8 cellular contexts compared by ENCODE assay signal in the genomic region with DNA sequence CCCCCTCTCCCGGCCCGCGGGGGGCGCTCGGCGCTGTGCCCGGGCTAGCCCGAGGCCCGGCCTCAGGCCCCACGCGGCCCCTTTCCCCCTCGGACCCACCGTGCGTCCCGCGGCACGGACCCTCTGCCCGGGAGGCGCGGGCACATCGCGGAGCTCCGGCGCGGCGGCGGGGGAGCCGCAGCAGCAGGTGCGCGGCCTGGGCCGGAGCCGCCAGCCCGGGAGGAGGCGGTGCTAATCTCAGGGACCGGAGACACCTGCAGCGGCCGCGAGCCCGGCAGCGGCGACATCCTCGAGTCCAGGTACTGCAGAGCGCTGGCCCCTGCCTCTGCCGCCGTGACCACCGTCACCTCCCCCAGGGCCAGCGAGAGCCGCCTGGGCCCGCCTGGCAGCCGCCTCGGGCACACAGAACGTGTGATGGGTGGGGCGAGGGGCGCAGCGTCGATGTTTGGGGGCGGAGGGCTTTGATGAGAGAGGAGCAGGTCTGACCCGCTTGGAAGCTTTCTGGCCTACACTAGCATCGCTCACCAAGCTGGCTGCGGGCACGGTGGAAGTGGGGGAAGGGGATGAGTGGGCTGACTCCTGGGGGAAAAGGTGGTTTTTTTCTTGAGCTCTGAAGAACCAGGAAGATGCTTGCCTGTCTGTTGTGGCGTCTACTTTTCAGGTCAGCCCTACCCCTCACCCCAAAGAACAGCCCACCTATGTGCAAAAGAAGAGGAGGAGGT. TPM values are rescaled to one million over a fixed set of nuclear protein-coding genes. Genes with fewer than 3 reads are reported as not detected.
DNase-seq lines count a peak whose midpoint lies in the region; ATAC-seq and TF ChIP-seq lines count a peak whose summit lies in the region.

No MANE protein-coding gene starts in this region.

- no peaks in the 10 kb centered on the region for H3K9me3 Mint-ChIP-seq in IgD-negative memory B cell
- H3K9me3 Mint-ChIP-seq in activated CD8-positive, alpha-beta T cell treated with anti-CD3 and anti-CD28 coated beads, Interleukin-2, amount 10 ng/mL, durations not matched to agents 7 days and 5 days (ENCODE audit: insufficient read depth), result no peaks in the 10 kb centered on the region

- ATAC-seq in GM21576 (IDR thresholded peaks at IDR 0.05; ENCODE audit: unreplicated experiment), result peak; percentile 44
- peak; percentile 39 for ATAC-seq in activated CD8-positive, alpha-beta T cell treated with anti-CD3 and anti-CD28 coated beads, Interleukin-2, amount 10 ng/mL, durations not matched to agents 7 days and 5 days

- no peak for TF ChIP-seq POLR2A in esophagus squamous epithelium (IDR thresholded peaks at IDR 0.05)

- H3K27me3 ChIP-seq in esophagus squamous epithelium, result peaks cover 0 to 30% (median 0%) of the 10 kb centered on the region in 4 donors
- H3K27me3 ChIP-seq in neuron (ENCODE audit: insufficient read depth, low read length), result no peaks in the 10 kb centered on the region

- H3K27ac Mint-ChIP-seq in IgD-negative memory B cell, result peak overlapping the region; percentile 94 to 97 (median 94)
- H3K27ac Mint-ChIP-seq in activated CD8-positive, alpha-beta T cell treated with anti-CD3 and anti-CD28 coated beads, Interleukin-2, amount 10 ng/mL, durations not matched to agents 7 days and 5 days, result peak overlapping the region; percentile 95

- CTCF ChIA-PET in activated CD8-positive, alpha-beta T cell treated with anti-CD3 and anti-CD28 coated beads, Interleukin-2, amount 10 ng/mL, durations not matched to agents 7 days and 5 days (lab: Charles Lee), result interaction anchor here (1.1 to 4.3 kb wide), 8 partner anchors 13 to 117 kb away, joined by 3 to 45 read pairs (median 8); no protein-coding TSS in a partner anchor

- peaks cover 9% of the 10 kb centered on the region for H3K36me3 Mint-ChIP-seq in IgD-negative memory B cell
- peaks cover 55% of the 10 kb centered on the region for H3K36me3 Mint-ChIP-seq in activated CD8-positive, alpha-beta T cell treated with anti-CD3 and anti-CD28 coated beads, Interleukin-2, amount 10 ng/mL, durations not matched to agents 7 days and 5 days (ENCODE audit: low read depth)

- H3K27ac ChIP-seq in esophagus squamous epithelium, result peak overlapping the region; percentile 38 to 82 (median 66)

- DNase-seq in GM12865 (ENCODE audit: low read depth) (peak; percentile 57), esophagus squamous epithelium (lab: John Stamatoyannopoulos, UW) (no peak), hippocampal formation (lab: John Stamatoyannopoulos, UW) (no peak), NCI-H1436 treated with DMSO at 0.1 percent for 48 hours (lab: John Stamatoyannopoulos, UW) (no peak)
- DNase-seq in activated CD8-positive, alpha-beta T cell treated with anti-CD3 and anti-CD28 coated beads, Interleukin-2, amount 10 ng/mL, durations not matched to agents 7 days and 5 days, result peak; percentile 70

- no peaks in the 10 kb centered on the region for H3K27me3 Mint-ChIP-seq in IgD-negative memory B cell
- no peaks in the 10 kb centered on the region for H3K27me3 Mint-ChIP-seq in activated CD8-positive, alpha-beta T cell treated with anti-CD3 and anti-CD28 coated beads, Interleukin-2, amount 10 ng/mL, durations not matched to agents 7 days and 5 days (ENCODE audit: low read depth)

- TF ChIP-seq CTCF in GM12865 (IDR thresholded peaks at IDR 0.05; ENCODE audit: insufficient read depth, low read depth, low read length, missing control alignments) (peak; percentile 23), esophagus squamous epithelium (IDR thresholded peaks at IDR 0.05) (no peak)

- H3K4me1 Mint-ChIP-seq in IgD-negative memory B cell, result peaks cover 52 to 58% (median 54%) of the 10 kb centered on the region in 3 donors
- peaks cover 62% of the 10 kb centered on the region for H3K4me1 Mint-ChIP-seq in activated CD8-positive, alpha-beta T cell treated with anti-CD3 and anti-CD28 coated beads, Interleukin-2, amount 10 ng/mL, durations not matched to agents 7 days and 5 days (ENCODE audit: low read depth)

- 42 to 63% methylated on average over 1 to 5 of the region's 62 CpGs for WGBS in esophagus squamous epithelium, 2 donors

- POLR2A ChIA-PET in activated CD8-positive, alpha-beta T cell treated with anti-CD3 and anti-CD28 coated beads, Interleukin-2, amount 10 ng/mL, durations not matched to agents 7 days and 5 days (lab: Charles Lee), result interaction anchor here (0.9 to 5.0 kb wide), 11 partner anchors 13 to 124 kb away, joined by 3 to 36 read pairs (median 4); a partner anchor contains a TSS

- peaks cover 7 to 33% (median 9%) of the 10 kb centered on the region in 3 donors for H3K4me1 ChIP-seq in esophagus squamous epithelium
- peaks cover 28% of the 10 kb centered on the region for H3K4me1 ChIP-seq in neuron (ENCODE audit: insufficient read depth, low read length)

- H3K36me3 ChIP-seq in esophagus squamous epithelium, result no peaks in the 10 kb centered on the region
- H3K36me3 ChIP-seq in neuron (ENCODE audit: insufficient read depth, low read length), result peaks cover 8% of the 10 kb centered on the region

- H3K4me3 Mint-ChIP-seq in IgD-negative memory B cell, result peak overlapping the region; percentile 85 to 98 (median 95)
- H3K4me3 Mint-ChIP-seq in activated CD8-positive, alpha-beta T cell treated with anti-CD3 and anti-CD28 coated beads, Interleukin-2, amount 10 ng/mL, durations not matched to agents 7 days and 5 days, result peak overlapping the region; percentile 79

- H3K4me3 ChIP-seq in GM12865 (ENCODE audit: low read depth, low read length), result peak overlapping the region; percentile 75
- H3K4me3 ChIP-seq in esophagus squamous epithelium, result peak overlapping the region; percentile 53 to 92 (median 64)
- H3K4me3 ChIP-seq in neuron (ENCODE audit: low read length), result peak overlapping the region; percentile 67

- H3K9me3 ChIP-seq in esophagus squamous epithelium, result no peaks in the 10 kb centered on the region
- no peaks in the 10 kb centered on the region for H3K9me3 ChIP-seq in neuron (ENCODE audit: low read length)

- peak overlapping the region; percentile 77 for H2AFZ ChIP-seq in neuron (ENCODE audit: low read depth, low read length)

- intact Hi-C loops in esophagus squamous epithelium (cut with DNase I), result no loop called here

RNA-seq across cellular contexts. Expression of a gene that starts 0.5 kb away (rescaled TPM):
- polyA plus RNA-seq in IgD-negative memory B cell, result 366 TPM
- 100 to 1,000 TPM; 512 to 516 TPM for total RNA-seq in activated CD8-positive, alpha-beta T cell treated with anti-CD3 and anti-CD28 coated beads, Interleukin-2, amount 10 ng/mL, durations not matched to agents 7 days and 5 days
- total RNA-seq in esophagus squamous epithelium, result 10 to 100 TPM in 1 of 4 donors, 1 to 10 TPM in 3; 4.2 to 10.3 (median 8.1) TPM

Comparison
In these comparisons a context has a peak if more than half of its experiments do, and no peak if none do; other contexts are left out.
1. DNase-seq: peak in GM12865 (single experiment) and activated CD8-positive, alpha-beta T cell treated with anti-CD3 and anti-CD28 coated beads, Interleukin-2, amount 10 ng/mL, durations not matched to agents 7 days and 5 days (single experiment); none in esophagus squamous epithelium (single experiment), hippocampal formation (0 of 2) and NCI-H1436 treated with DMSO at 0.1 percent for 48 hours (single experiment).
2. RNA of a gene that starts 0.5 kb away (total RNA-seq): 512 to 516 TPM in activated CD8-positive, alpha-beta T cell treated with anti-CD3 and anti-CD28 coated beads, Interleukin-2, amount 10 ng/mL, durations not matched to agents 7 days and 5 days; 4.2 to 10.3 TPM in esophagus squamous epithelium; every median in the first group is over 10 times any median in the second.
3. Peak in every context shown above with its lines, with median percentiles within 50 percentile points of each other: H3K4me3 ChIP-seq.